ENCODE assay signal across 19 cellular contexts in genomic region chr3:1561397-1561796, GRCh38.
DNase-seq lines count a peak whose midpoint lies in the region.
"Had no signal": no experiment of that assay in that cellular context is flagged by ENCODE, and none has a peak within 500 bp of the region (broad histone marks: within the 10 kb centered on the region; RNA-seq: fewer than 3 reads in every experiment).

No MANE protein-coding gene starts in this region.

- DNase-seq in NCI-H1048 (lab: John Stamatoyannopoulos, UW) = peak; percentile 40
- peak; percentile 93 for DNase-seq in NCI-H526 treated with DMSO at 0.1 percent for 48 hours (lab: John Stamatoyannopoulos, UW)
- peak; percentile 18 for DNase-seq in cerebellar cortex (ENCODE audit: low spot score)
- no peak for DNase-seq in NCI-H2227 (lab: John Stamatoyannopoulos, UW; ENCODE audit: unreplicated experiment)
- no peak for DNase-seq in NCI-H446 treated with DMSO at 0.1 percent for 48 hours (lab: John Stamatoyannopoulos, UW)
- no peak for DNase-seq in foreskin melanocyte
- no peak for DNase-seq in COLO668 (lab: John Stamatoyannopoulos, UW; ENCODE audit: unreplicated experiment)
- DNase-seq: 8988T; ACHN; CD4-positive, alpha-beta T cell; CD8-positive, alpha-beta T cell; COR-L47; DMS 273 treated with DMSO at 0.1 percent for 48 hours; DMS153; DMS53; DMS79; DND-41; EL; GF-D8 had no signal

Comparison
In these comparisons a context has a peak if more than half of its experiments do, and no peak if none do; other contexts are left out.
1. DNase-seq: peak in NCI-H1048 (single experiment), NCI-H526 treated with DMSO at 0.1 percent for 48 hours (single experiment) and cerebellar cortex (single experiment); none in NCI-H2227 (single experiment), NCI-H446 treated with DMSO at 0.1 percent for 48 hours (single experiment), foreskin melanocyte (single experiment) and COLO668 (single experiment).